8 cellular contexts compared by ENCODE assay signal in genomic region chr3:44856663-44857062, GRCh38. TPM values are rescaled to one million over a fixed set of nuclear protein-coding genes. Genes with fewer than 3 reads are reported as not detected.
"Had no signal": no experiment of that assay in that cellular context is flagged by ENCODE, and none has a peak within 500 bp of the region (broad histone marks: within the 10 kb centered on the region; RNA-seq: fewer than 3 reads in every experiment).

No MANE protein-coding gene starts in this region.

RNA-seq across cellular contexts. Expression of gene TGM4, which starts 17.7 kb away (rescaled TPM):
- total RNA-seq: OCI-LY7, Peyer's patch, Right ventricle myocardium inferior, Right ventricle myocardium superior, RPMI7951, SJCRH30, SK-MEL-5, T-cell had no signal
